Comparison of ENCODE assay signal across 15 cellular contexts in genomic region chr5:113896789-113897188, GRCh38.
"Had no signal": no experiment of that assay in that cellular context is flagged by ENCODE, and none has a peak within 500 bp of the region (broad histone marks: within the 10 kb centered on the region; RNA-seq: fewer than 3 reads in every experiment).

No MANE protein-coding gene starts in this region.

- H3K4me3 ChIP-seq: MG63 had no signal

- H3K4me3 Mint-ChIP-seq: T-cell had no signal

- H3K36me3 Mint-ChIP-seq: T-cell had no signal

- H3K9me3 ChIP-seq: MG63, SK-N-SH had no signal

- H3K4me1 Mint-ChIP-seq: T-cell had no signal

- H3K9ac ChIP-seq: SK-N-SH had no signal

- DNase-seq: Karpas-422; KG1; MG63; NCI-H1436; NCI-H1694 treated with DMSO at 0.1 percent for 48 hours; NCI-H2107; NCI-H2227 treated with DMSO at 0.1 percent for 48 hours; NCI-H524; NCI-H526 treated with DMSO at 0.1 percent for 48 hours; NK-92 treated with Interleukin-12 subunit alpha and Interleukin-12 subunit beta, amount 100 ng/mL, for 24 hours; PC-3; SK-N-SH; SW 1271; T-cell had no signal

- H3K27ac Mint-ChIP-seq: T-cell had no signal

- H3K27ac ChIP-seq: RWPE1 had no signal

- H3K36me3 ChIP-seq: MG63 had no signal

- H3K27me3 Mint-ChIP-seq: T-cell had no signal
